Comparison of ENCODE assay signal across 13 cellular contexts in genomic region chr10:90652519-90652918, GRCh38.
DNase-seq lines count a peak whose midpoint lies in the region; FAIRE-seq and TF ChIP-seq lines count a peak whose summit lies in the region.
"Had no signal": no experiment of that assay in that cellular context is flagged by ENCODE, and none has a peak within 500 bp of the region (broad histone marks: within the 10 kb centered on the region; RNA-seq: fewer than 3 reads in every experiment).

No MANE protein-coding gene starts in this region.

- no peak overlapping the region for H4K91ac ChIP-seq in trophoblast cell (ENCODE audit: low read depth, low read length)

- no peak overlapping the region for H4K8ac ChIP-seq in trophoblast cell (ENCODE audit: low read depth, low read length)

- H3K14ac ChIP-seq in trophoblast cell (ENCODE audit: low read length), result no peak overlapping the region

- no peak overlapping the region for H3K18ac ChIP-seq in trophoblast cell (ENCODE audit: low read length)

- no peak overlapping the region for H4K12ac ChIP-seq in trophoblast cell (ENCODE audit: low read depth, low read length)

- DNase-seq in GM12865 (ENCODE audit: low read depth) (peak; percentile 17), NAMALWA (ENCODE audit: low spot score) (peak; percentile 20), bronchial epithelial cell (ENCODE audit: low read depth) (peak; percentile 46), trophoblast cell (peak; percentile 24 to 46), SKM-1 treated with dmso at 0.1 percent for 144 hours (lab: John Stamatoyannopoulos, UW; ENCODE audit: unreplicated experiment) (no peak), right atrium auricular region (ENCODE audit: low spot score) (no peak), T1000 (lab: John Stamatoyannopoulos, UW) (no peak)
- DNase-seq: left colon; Right ventricle myocardium superior; small intestine; stimulated activated naive CD8-positive, alpha-beta T cell treated with anti-CD3 and anti-CD28 coated beads, Interleukin-15, amount 100 ng/mL, for 72 hours had no signal

- no peaks in the 10 kb centered on the region for H3K79me1 ChIP-seq in trophoblast cell (ENCODE audit: low read length)

- no peaks in the 10 kb centered on the region for H3K4me1 ChIP-seq in trophoblast cell (ENCODE audit: control insufficient read depth in 1 of 2, insufficient read depth in 2 of 2, low read length in 2 of 2)
- H3K4me1 ChIP-seq in right atrium auricular region, result no peaks in the 10 kb centered on the region

- no peak overlapping the region for H2BK120ac ChIP-seq in trophoblast cell (ENCODE audit: insufficient read depth, low read length, poor library complexity)

- H3K9me3 ChIP-seq in trophoblast cell (ENCODE audit: insufficient read depth, low read depth, low read length) (no peaks in the 10 kb centered on the region), right atrium auricular region (no peaks in the 10 kb centered on the region)

- TF ChIP-seq CTCF in GM12865 (IDR thresholded peaks at IDR 0.05; ENCODE audit: insufficient read depth, low read depth, low read length, missing control alignments), result peak; percentile 28
- peak; percentile 63 for TF ChIP-seq CTCF in bronchial epithelial cell (IDR thresholded peaks at IDR 0.05; ENCODE audit: insufficient read depth, low read length, severe bottlenecking)
- TF ChIP-seq CTCF in right atrium auricular region (IDR thresholded peaks at IDR 0.05), result no peak

- no peak overlapping the region for H3K4ac ChIP-seq in trophoblast cell (ENCODE audit: low read depth, low read length)

- H3K27ac ChIP-seq in trophoblast cell (ENCODE audit: low read depth, low read length) (no peak overlapping the region), right atrium auricular region (no peak overlapping the region)
- H3K27ac ChIP-seq: coronary artery had no signal

- H3K4me2 ChIP-seq in trophoblast cell (ENCODE audit: low read length), result no peak overlapping the region

- H3K36me3 ChIP-seq in bronchial epithelial cell (ENCODE audit: control insufficient read depth, insufficient read depth, low read length), result no peaks in the 10 kb centered on the region
- H3K36me3 ChIP-seq in trophoblast cell (ENCODE audit: control insufficient read depth in 1 of 2, insufficient read depth in 2 of 2, low read length in 2 of 2), result no peaks in the 10 kb centered on the region
- H3K36me3 ChIP-seq in right atrium auricular region, result no peaks in the 10 kb centered on the region

- H3K9ac ChIP-seq in trophoblast cell (ENCODE audit: low read length), result no peak overlapping the region

- H2BK5ac ChIP-seq in trophoblast cell (ENCODE audit: low read depth, low read length, poor library complexity), result no peak overlapping the region

- H3K27me3 ChIP-seq in bronchial epithelial cell (ENCODE audit: control insufficient read depth, insufficient read depth, low read length), result no peaks in the 10 kb centered on the region
- H3K27me3 ChIP-seq in trophoblast cell (ENCODE audit: insufficient read depth, low read length), result no peaks in the 10 kb centered on the region
- no peaks in the 10 kb centered on the region for H3K27me3 ChIP-seq in right atrium auricular region

- no peak overlapping the region for H2BK12ac ChIP-seq in trophoblast cell (ENCODE audit: low read length)

- H3K4me3 ChIP-seq in GM12865 (ENCODE audit: low read depth, low read length) (no peak overlapping the region), bronchial epithelial cell (ENCODE audit: low read depth, low read length) (no peak overlapping the region), trophoblast cell (ENCODE audit: low read depth, low read length) (no peak overlapping the region), right atrium auricular region (no peak overlapping the region)
- H3K4me3 ChIP-seq: coronary artery, K562 had no signal

- no peak overlapping the region for H2AFZ ChIP-seq in trophoblast cell (ENCODE audit: insufficient read depth, low read length, poor library complexity)

- FAIRE-seq in bronchial epithelial cell (lab: Jason Lieb, UNC), result no peak
- FAIRE-seq: K562, small intestine had no signal

- no peaks in the 10 kb centered on the region for H3K79me2 ChIP-seq in trophoblast cell (ENCODE audit: control insufficient read depth, insufficient read depth, low read length, poor library complexity)

- H3K23ac ChIP-seq in trophoblast cell (ENCODE audit: low read length), result no peak overlapping the region

- no peak overlapping the region for H2AK5ac ChIP-seq in trophoblast cell (ENCODE audit: low read length)

Comparison
In these comparisons a context has a peak if more than half of its experiments do, and no peak if none do; other contexts are left out.
1. DNase-seq: peak in GM12865 (single experiment), NAMALWA (single experiment), bronchial epithelial cell (single experiment) and trophoblast cell (2 of 2); none in SKM-1 treated with dmso at 0.1 percent for 144 hours (single experiment), right atrium auricular region (single experiment) and T1000 (single experiment).
2. CTCF ChIP-seq: peak in GM12865 (single experiment) and bronchial epithelial cell (single experiment); none in right atrium auricular region (0 of 2).